ENCODE assay signal across 23 cellular contexts in the genomic region with DNA sequence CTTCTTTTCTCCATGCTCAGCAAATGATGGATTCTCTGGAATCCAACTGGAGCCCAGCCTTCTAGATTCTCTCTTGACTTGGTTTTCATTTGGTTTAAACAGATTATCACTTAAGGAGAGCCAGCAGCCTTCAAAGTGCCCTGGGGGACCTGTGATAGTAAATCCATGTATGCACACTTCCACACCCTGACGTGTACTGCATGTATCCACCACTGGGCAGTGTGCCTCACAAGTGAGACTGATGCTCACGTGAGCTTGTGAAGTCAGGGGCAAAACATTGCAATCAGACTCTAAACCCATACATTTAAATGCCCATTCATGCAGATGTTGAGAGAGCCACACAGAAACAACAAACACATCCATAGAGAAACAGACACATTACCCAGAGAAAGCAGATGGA. TPM values are rescaled to one million over a fixed set of nuclear protein-coding genes. Genes with fewer than 3 reads are reported as not detected.
DNase-seq lines count a peak whose midpoint lies in the region; ATAC-seq, FAIRE-seq and TF ChIP-seq lines count a peak whose summit lies in the region.
"Had no signal": no experiment of that assay in that cellular context is flagged by ENCODE, and none has a peak within 500 bp of the region (broad histone marks: within the 10 kb centered on the region; RNA-seq: fewer than 3 reads in every experiment).

No MANE protein-coding gene starts in this region.

- no peak for FAIRE-seq in HepG2 (lab: Jason Lieb, UNC)
- FAIRE-seq: D721Med, GM12878, GM19239, H1 had no signal

- WGBS in HepG2 (ENCODE audit: low lambda C conversion rate), result 40% methylated on average over 2 of the region's 2 CpGs
- 88% methylated on average over 2 of the region's 2 CpGs for WGBS in right lobe of liver (ENCODE audit: insufficient coverage, low coverage, low lambda C conversion rate, missing lambda C conversion rate)

- H3K27ac Mint-ChIP-seq in activated naive CD8-positive, alpha-beta T cell treated with anti-CD3 and anti-CD28 coated beads, Interleukin-2, amount 50 U/mL, for 24 hours, result no peak overlapping the region
- H3K27ac Mint-ChIP-seq: CD14-positive monocyte; CD4-positive, alpha-beta T cell; CD8-positive, alpha-beta memory T cell had no signal

- H3K36me3 ChIP-seq in HepG2 (replicated peaks in 1 of 2; ENCODE audit: control insufficient read depth in 1 of 2, insufficient read depth in 2 of 2, low read length in 2 of 2) (no peaks in the 10 kb centered on the region), right lobe of liver (no peaks in the 10 kb centered on the region), HCT116 (ENCODE audit: control insufficient read depth in 1 of 2, insufficient read depth in 2 of 2, low read length in 2 of 2) (no peaks in the 10 kb centered on the region)
- H3K36me3 ChIP-seq: BE2C; BLaER1 treated with 17β-estradiol and CSF1 and Interleukin-3, amounts not matched to agents 10 nM and 100 nM had no signal

- TF ChIP-seq CTCF in HepG2 (CRISPR knock-in tag; IDR thresholded peaks at IDR 0.05) (no peak), right lobe of liver (IDR thresholded peaks at IDR 0.05) (no peak), HCT116 (IDR thresholded peaks at IDR 0.05 in 2 of 3, conservative IDR thresholded peaks at IDR 0.05 in 1 of 3; ENCODE audit: borderline replicate concordance in 1 of 3, insufficient read depth in 1 of 3, low read depth in 2 of 3, low read length in 2 of 3) (no peak), foreskin keratinocyte (conservative IDR thresholded peaks at IDR 0.05) (no peak)

- ATAC-seq in HepG2, result peak; percentile 31; the same call in 1 of the 3 replicates
- ATAC-seq in right lobe of liver, result no peak
- peak; percentile 49; the same call in 1 of the 2 replicates for ATAC-seq in HCT116
- ATAC-seq in foreskin keratinocyte, result peak; percentile 21
- ATAC-seq in HG03378 (IDR thresholded peaks at IDR 0.05; ENCODE audit: unreplicated experiment), result no peak
- ATAC-seq in activated naive CD8-positive, alpha-beta T cell treated with anti-CD3 and anti-CD28 coated beads, Interleukin-2, amount 50 U/mL, for 24 hours, result no peak
- ATAC-seq: GM12878 had no signal

- H3K9me3 ChIP-seq in HepG2 (ENCODE audit: low read length) (no peaks in the 10 kb centered on the region), right lobe of liver (no peaks in the 10 kb centered on the region), HCT116 (ENCODE audit: control insufficient read depth in 1 of 2, insufficient read depth in 1 of 2, low read depth in 1 of 2, low read length in 2 of 2) (no peaks in the 10 kb centered on the region)

- H2AFZ ChIP-seq in HepG2 (ENCODE audit: low read length) (no peak overlapping the region), HCT116 (ENCODE audit: low read depth, low read length, poor library complexity, severe bottlenecking) (no peak overlapping the region)
- H2AFZ ChIP-seq: GM23248 had no signal

- peaks cover 2% of the 10 kb centered on the region for H3K27me3 Mint-ChIP-seq in activated naive CD8-positive, alpha-beta T cell treated with anti-CD3 and anti-CD28 coated beads, Interleukin-2, amount 50 U/mL, for 24 hours

- H3K36me3 Mint-ChIP-seq in activated naive CD8-positive, alpha-beta T cell treated with anti-CD3 and anti-CD28 coated beads, Interleukin-2, amount 50 U/mL, for 24 hours (ENCODE audit: low read depth), result no peaks in the 10 kb centered on the region
- H3K36me3 Mint-ChIP-seq: CD14-positive monocyte had no signal

- H4K20me1 ChIP-seq in HepG2 (ENCODE audit: insufficient read depth, low read length) (no peaks in the 10 kb centered on the region), HCT116 (ENCODE audit: insufficient read depth) (no peaks in the 10 kb centered on the region)
- H4K20me1 ChIP-seq: BLaER1 treated with 17β-estradiol and CSF1 and Interleukin-3, amounts not matched to agents 10 nM and 100 nM had no signal

- TF ChIP-seq RAD21 in HepG2 (CRISPR knock-in tag; IDR thresholded peaks at IDR 0.05) (no peak), HCT116 (IDR thresholded peaks at IDR 0.05; ENCODE audit: low read depth) (no peak)

- no peaks in the 10 kb centered on the region for H3K27me3 ChIP-seq in HepG2 (ENCODE audit: control insufficient read depth in 1 of 2, insufficient read depth in 2 of 2, low read length in 2 of 2)
- H3K27me3 ChIP-seq in right lobe of liver, result no peaks in the 10 kb centered on the region
- no peaks in the 10 kb centered on the region for H3K27me3 ChIP-seq in HCT116 (ENCODE audit: insufficient read depth, low read length)
- peaks cover 4% of the 10 kb centered on the region for H3K27me3 ChIP-seq in foreskin keratinocyte
- H3K27me3 ChIP-seq: BE2C; BLaER1 treated with 17β-estradiol and CSF1 and Interleukin-3, amounts not matched to agents 10 nM and 100 nM had no signal

- intact Hi-C loops in HepG2 (cut with micrococcal nuclease; ENCODE audit: unreplicated experiment) (no loop called here), right lobe of liver (cut with DNase I) (no loop called here), HCT116 (cut with micrococcal nuclease) (no loop called here)

- no peak overlapping the region for H3K4me3 Mint-ChIP-seq in activated naive CD8-positive, alpha-beta T cell treated with anti-CD3 and anti-CD28 coated beads, Interleukin-2, amount 50 U/mL, for 24 hours
- H3K4me3 Mint-ChIP-seq: CD14-positive monocyte; CD4-positive, alpha-beta T cell; CD8-positive, alpha-beta memory T cell had no signal

- RAD21 ChIA-PET in HCT116 (lab: Charles Lee; ENCODE audit: low non-redundant PET in 1 of 2, low total read pairs in 2 of 2, uncharacterized antibody in 2 of 2, unreplicated experiment in 2 of 2), result no interaction called here

- no peak for TF ChIP-seq POLR2A in HepG2 (IDR thresholded peaks at IDR 0.05; ENCODE audit: insufficient read depth in 1 of 2, low read depth in 2 of 2, low read length in 2 of 2)
- no peak for TF ChIP-seq POLR2A in right lobe of liver (IDR thresholded peaks at IDR 0.05)
- TF ChIP-seq POLR2A in HCT116 (IDR thresholded peaks at IDR 0.05; ENCODE audit: borderline replicate concordance, extremely low read depth, insufficient read depth, insufficient read length), result no peak

- no peaks in the 10 kb centered on the region for H3K9me2 ChIP-seq in HCT116 (ENCODE audit: insufficient read depth)

- DNase-seq in HepG2 (ENCODE audit: low spot score) (no peak), right lobe of liver (no peak), HCT116 (ENCODE audit: low read depth, low spot score) (no peak), foreskin keratinocyte (no peak)
- DNase-seq in activated CD4-positive, alpha-beta T cell treated with anti-CD3 and anti-CD28 coated beads, Interleukin-2, amount 50 U/mL, for 4 hours, result no peak
- DNase-seq in activated naive CD8-positive, alpha-beta T cell treated with anti-CD3 and anti-CD28 coated beads, Interleukin-2, amount 50 U/mL, for 24 hours, result no peak
- DNase-seq: AML-193; BE2C; CD4-positive, alpha-beta T cell; CD8-positive, alpha-beta memory T cell; DMS 273 treated with DMSO at 0.1 percent for 48 hours; DMS79; GDM1; H7; HCEC 1CT had no signal

- BruUV-seq in HepG2 (replicated peaks; lab: Mats Ljungman, UMichigan) (no TSS peak), HCT116 (replicated peaks; lab: Mats Ljungman, UMichigan) (no TSS peak)

- H3K4me2 ChIP-seq in HepG2 (ENCODE audit: low read depth, low read length) (no peak overlapping the region), HCT116 (ENCODE audit: low read length) (no peak overlapping the region)
- H3K4me2 ChIP-seq: BLaER1 treated with 17β-estradiol and CSF1 and Interleukin-3, amounts not matched to agents 10 nM and 100 nM had no signal

- no peaks in the 10 kb centered on the region for H3K4me1 Mint-ChIP-seq in activated naive CD8-positive, alpha-beta T cell treated with anti-CD3 and anti-CD28 coated beads, Interleukin-2, amount 50 U/mL, for 24 hours
- H3K4me1 Mint-ChIP-seq: CD14-positive monocyte; CD8-positive, alpha-beta memory T cell had no signal

- CTCF ChIA-PET in HepG2 (lab: Yijun Ruan, JAX; ENCODE audit: low intra/inter-chr PET ratio, low total read pairs) (no interaction called here), HCT116 (lab: Charles Lee) (interaction anchor here (0.6 to 0.7 kb wide), 2 partner anchors 14 to 86 kb away, joined by 3 read pairs; no protein-coding TSS in a partner anchor)

- H3K9ac ChIP-seq in HepG2 (ENCODE audit: insufficient read depth, low read depth, low read length), result no peak overlapping the region
- H3K9ac ChIP-seq in HCT116 (ENCODE audit: low read length), result no peak overlapping the region
- H3K9ac ChIP-seq: BLaER1 treated with 17β-estradiol and CSF1 and Interleukin-3, amounts not matched to agents 10 nM and 100 nM; GM23248 had no signal

- in situ Hi-C loops in HepG2 (cut with HindIII; ENCODE audit: extremely low pct_ligation_motif_present, low pct_unique_long_range_greater_than_20kb), result no loop called here

- H3K4me1 ChIP-seq in HepG2 (ENCODE audit: insufficient read depth, low read length) (no peaks in the 10 kb centered on the region), right lobe of liver (no peaks in the 10 kb centered on the region), HCT116 (ENCODE audit: control insufficient read depth in 1 of 2, insufficient read depth in 2 of 2, low read length in 2 of 2) (no peaks in the 10 kb centered on the region), foreskin keratinocyte (no peaks in the 10 kb centered on the region)
- H3K4me1 ChIP-seq: BE2C had no signal

- H3K4me3 ChIP-seq in HepG2 (replicated peaks in 1 of 3; ENCODE audit: insufficient read depth in 1 of 3, low read depth in 2 of 3, low read length in 3 of 3) (no peak overlapping the region), right lobe of liver (no peak overlapping the region), HCT116 (replicated peaks in 1 of 2; ENCODE audit: low read depth in 1 of 2, low read length in 2 of 2) (no peak overlapping the region)
- H3K4me3 ChIP-seq: BLaER1 treated with 17β-estradiol and CSF1 and Interleukin-3, amounts not matched to agents 10 nM and 100 nM; GM12878; GM23248 had no signal

- TF ChIP-seq EP300 in HepG2 (IDR thresholded peaks at IDR 0.05; ENCODE audit: low read depth in 2 of 2, low read length in 2 of 2) (no peak), HepG2 (CRISPR knock-in tag; IDR thresholded peaks at IDR 0.05; ENCODE audit: borderline replicate concordance) (no peak)

- peaks cover 2% of the 10 kb centered on the region for H3K9me3 Mint-ChIP-seq in activated naive CD8-positive, alpha-beta T cell treated with anti-CD3 and anti-CD28 coated beads, Interleukin-2, amount 50 U/mL, for 24 hours
- H3K9me3 Mint-ChIP-seq: CD4-positive, alpha-beta T cell; CD8-positive, alpha-beta memory T cell had no signal

- POLR2A ChIA-PET in HepG2 (lab: Yijun Ruan, JAX), result no interaction called here
- POLR2A ChIA-PET in HCT116 (lab: Charles Lee), result no interaction called here

- H3K79me2 ChIP-seq in HepG2 (ENCODE audit: insufficient read depth, low read length) (no peaks in the 10 kb centered on the region), HCT116 (ENCODE audit: insufficient read depth, low read length) (no peaks in the 10 kb centered on the region)

- H3K27ac ChIP-seq in HepG2 (ENCODE audit: extremely low read length, insufficient read depth, low read length), result no peak overlapping the region
- no peak overlapping the region for H3K27ac ChIP-seq in right lobe of liver
- no peak overlapping the region for H3K27ac ChIP-seq in HCT116 (ENCODE audit: low read depth, low read length)
- H3K27ac ChIP-seq in foreskin keratinocyte, result no peak overlapping the region
- H3K27ac ChIP-seq: BLaER1 treated with 17β-estradiol and CSF1 and Interleukin-3, amounts not matched to agents 10 nM and 100 nM; GM23248 had no signal

RNA-seq across cellular contexts. Expression of a gene that starts 28.0 kb away (rescaled TPM):
- total RNA-seq in HepG2 (2016; rRNA removed; fragmentation: Illumina TruSeq; extraction: Trizol) (0.22 and 0.48 TPM in 2 replicates), right lobe of liver (10 to 100 TPM; 31.6 to 53.7 (median 45.4) TPM), HCT116 (2021; ENCODE audit: unreplicated experiment) (41.6 TPM), foreskin keratinocyte (30.9 and 32.0 TPM in 2 replicates)
- 0.09 TPM in 1 of 2 replicates, not detected in the other for total RNA-seq in HepG2 (2016; cell fraction: cytosol; rRNA removed; fragmentation: Illumina TruSeq; extraction: Trizol; ENCODE audit: low read depth)
- total RNA-seq in HepG2 (2016; cell fraction: insoluble cytoplasmic fraction; rRNA removed; fragmentation: Illumina TruSeq; extraction: Trizol), result 0.26 and 0.46 TPM in 2 replicates
- total RNA-seq in HepG2 (2016; cell fraction: membrane; rRNA removed; fragmentation: Illumina TruSeq; extraction: Trizol), result 0.09 and 0.14 TPM in 2 replicates
- 0.25 and 0.28 TPM in 2 replicates for total RNA-seq in HepG2 (2016; cell fraction: nucleus; rRNA removed; fragmentation: Illumina TruSeq; extraction: Trizol)
- polyA plus RNA-seq in HepG2 (2011; rRNA removed) (0.08 and 0.13 TPM in 2 replicates), foreskin keratinocyte (7.3 and 8.2 TPM in 2 replicates)
- polyA plus RNA-seq in HepG2 (2011; cell fraction: cytosol; rRNA removed), result 0.07 and 0.14 TPM in 2 replicates
- 0.21 TPM in 2 replicates for polyA plus RNA-seq in HepG2 (2011; cell fraction: nucleus; rRNA removed)
- polyA plus RNA-seq in HepG2 (2012), result 0.21 and 0.28 TPM in 2 replicates
- polyA plus RNA-seq in HepG2 (2016; cell fraction: cytosol; fragmentation: Illumina TruSeq; extraction: Trizol; ENCODE audit: low read depth), result 0.05 TPM in 1 of 2 replicates, not detected in the other
- 0.26 and 0.27 TPM in 2 replicates for polyA plus RNA-seq in HepG2 (2016; cell fraction: insoluble cytoplasmic fraction; fragmentation: Illumina TruSeq; extraction: Trizol; ENCODE audit: low read depth)
- 0.06 and 0.10 TPM in 2 replicates for polyA plus RNA-seq in HepG2 (2016; cell fraction: membrane; fragmentation: Illumina TruSeq; extraction: Trizol; ENCODE audit: low read depth)
- polyA plus RNA-seq in HepG2 (2016; cell fraction: nucleus; fragmentation: Illumina TruSeq; extraction: Trizol; ENCODE audit: insufficient read depth, low read depth), result 0.15 and 0.24 TPM in 2 replicates
- polyA minus RNA-seq in HepG2 (2011; rRNA and poly(A)+ RNA removed; ENCODE audit: low replicate concordance), result 0.24 and 48.0 TPM in 2 replicates
- polyA minus RNA-seq in HepG2 (2011; cell fraction: cytosol; rRNA and poly(A)+ RNA removed), result 0.30 and 0.44 TPM in 2 replicates
- 0.25 and 0.26 TPM in 2 replicates for polyA minus RNA-seq in HepG2 (2011; cell fraction: nucleus; rRNA and poly(A)+ RNA removed)
- 18.5 and 20.8 TPM in 2 replicates for polyA plus RNA-seq in HCT116 (2012)

Comparison
In these comparisons a context has a peak if more than half of its experiments do, and no peak if none do; other contexts are left out.
1. ATAC-seq: peak in HepG2 (single experiment), HCT116 (single experiment) and foreskin keratinocyte (single experiment); none in right lobe of liver (0 of 4), HG03378 (single experiment) and activated naive CD8-positive, alpha-beta T cell treated with anti-CD3 and anti-CD28 coated beads, Interleukin-2, amount 50 U/mL, for 24 hours (single experiment).
2. RNA of a gene that starts 28.0 kb away (total RNA-seq): 31.6 to 53.7 TPM in right lobe of liver, 41.6 TPM in HCT116 (single experiment) and 30.9 to 32.0 TPM in foreskin keratinocyte; 0.09 to 0.48 TPM in HepG2; every median in the first group is over 10 times any median in the second.